8 cellular contexts compared by ENCODE assay signal in genomic region chr18:73842795-73843394, GRCh38.
DNase-seq lines count a peak whose midpoint lies in the region; ATAC-seq and TF ChIP-seq lines count a peak whose summit lies in the region.

No MANE protein-coding gene starts in this region.

- H2AFZ ChIP-seq in smooth muscle cell (ENCODE audit: low read depth), result peak overlapping the region; percentile 78

- H3K4me3 Mint-ChIP-seq in activated naive CD8-positive, alpha-beta T cell treated with anti-CD3 and anti-CD28 coated beads, Interleukin-2, amount 50 U/mL, for 24 hours, result peak overlapping the region; percentile 48

- H3K4me1 ChIP-seq in right atrium auricular region, result no peaks in the 10 kb centered on the region
- H3K4me1 ChIP-seq in smooth muscle cell (ENCODE audit: low read depth), result no peaks in the 10 kb centered on the region

- no peaks in the 10 kb centered on the region for H3K9me3 Mint-ChIP-seq in activated naive CD8-positive, alpha-beta T cell treated with anti-CD3 and anti-CD28 coated beads, Interleukin-2, amount 50 U/mL, for 24 hours

- H3K4me3 ChIP-seq in right atrium auricular region, result peak overlapping the region in 1 of 2 donors; percentile 21
- H3K4me3 ChIP-seq in smooth muscle cell, result peak overlapping the region; percentile 31

- no peak overlapping the region for H3K27ac ChIP-seq in right atrium auricular region
- no peak overlapping the region for H3K27ac ChIP-seq in smooth muscle cell (ENCODE audit: low read depth)

- H3K27me3 ChIP-seq in right atrium auricular region (no peaks in the 10 kb centered on the region), smooth muscle cell (ENCODE audit: low read depth) (no peaks in the 10 kb centered on the region)

- H3K27me3 Mint-ChIP-seq in activated naive CD8-positive, alpha-beta T cell treated with anti-CD3 and anti-CD28 coated beads, Interleukin-2, amount 50 U/mL, for 24 hours, result peaks cover 9% of the 10 kb centered on the region

- H3F3A ChIP-seq in smooth muscle cell (ENCODE audit: low read depth), result no peaks in the 10 kb centered on the region

- H4K20me1 ChIP-seq in smooth muscle cell (ENCODE audit: low read depth), result no peaks in the 10 kb centered on the region

- H3K36me3 Mint-ChIP-seq in activated naive CD8-positive, alpha-beta T cell treated with anti-CD3 and anti-CD28 coated beads, Interleukin-2, amount 50 U/mL, for 24 hours (ENCODE audit: low read depth), result no peaks in the 10 kb centered on the region

- H3K9me3 ChIP-seq in right atrium auricular region (no peaks in the 10 kb centered on the region), smooth muscle cell (replicated peaks; ENCODE audit: low read depth) (no peaks in the 10 kb centered on the region)

- peak; percentile 95 to 96 for TF ChIP-seq CTCF in right atrium auricular region (IDR thresholded peaks at IDR 0.05)
- TF ChIP-seq CTCF in smooth muscle cell (IDR thresholded peaks at IDR 0.05; ENCODE audit: borderline replicate concordance, insufficient read depth, poor library complexity, severe bottlenecking), result peak; percentile 100

- H3K36me3 ChIP-seq in right atrium auricular region (no peaks in the 10 kb centered on the region), smooth muscle cell (ENCODE audit: low read depth) (no peaks in the 10 kb centered on the region)

- DNase-seq in D341Med (ENCODE audit: low spot score) (peak; percentile 83), RPMI7951 (ENCODE audit: low read depth) (peak; percentile 47), right atrium auricular region (ENCODE audit: low spot score) (no peak), smooth muscle cell (lab: John Stamatoyannopoulos, UW; ENCODE audit: unreplicated experiment) (peak; percentile 4), cerebellar nuclear complex (lab: John Stamatoyannopoulos, UW) (no peak)
- peak; percentile 63 for DNase-seq in activated naive CD8-positive, alpha-beta T cell treated with anti-CD3 and anti-CD28 coated beads, Interleukin-2, amount 50 U/mL, for 24 hours

- no peaks in the 10 kb centered on the region for H3K79me2 ChIP-seq in smooth muscle cell (ENCODE audit: low read depth)

- no peak overlapping the region for H3K9ac ChIP-seq in smooth muscle cell (ENCODE audit: low read depth)

- peaks cover 6% of the 10 kb centered on the region for H3K4me1 Mint-ChIP-seq in activated naive CD8-positive, alpha-beta T cell treated with anti-CD3 and anti-CD28 coated beads, Interleukin-2, amount 50 U/mL, for 24 hours

- H3K4me2 ChIP-seq in smooth muscle cell, result peak overlapping the region; percentile 81

- WGBS in smooth muscle cell (ENCODE audit: low lambda C conversion rate), result 19% methylated on average over 10 of the region's 10 CpGs

- H3K27ac Mint-ChIP-seq in activated naive CD8-positive, alpha-beta T cell treated with anti-CD3 and anti-CD28 coated beads, Interleukin-2, amount 50 U/mL, for 24 hours, result no peak overlapping the region

- ATAC-seq in GM19397 (IDR thresholded peaks at IDR 0.05; ENCODE audit: unreplicated experiment) (peak; percentile 91), HG03442 (IDR thresholded peaks at IDR 0.05; ENCODE audit: unreplicated experiment) (peak; percentile 81)
- ATAC-seq in activated naive CD8-positive, alpha-beta T cell treated with anti-CD3 and anti-CD28 coated beads, Interleukin-2, amount 50 U/mL, for 24 hours, result no peak

Comparison
In these comparisons a context has a peak if more than half of its experiments do, and no peak if none do; other contexts are left out.
1. DNase-seq: peak in D341Med (single experiment), RPMI7951 (single experiment), activated naive CD8-positive, alpha-beta T cell treated with anti-CD3 and anti-CD28 coated beads, Interleukin-2, amount 50 U/mL, for 24 hours (single experiment) and smooth muscle cell (single experiment); none in right atrium auricular region (single experiment) and cerebellar nuclear complex (0 of 2).